ENCODE assay signal across 8 cellular contexts in genomic region chr7:90244565-90244908, GRCh38. TPM values are rescaled to one million over a fixed set of nuclear protein-coding genes. Genes with fewer than 3 reads are reported as not detected.
DNase-seq lines count a peak whose midpoint lies in the region; ATAC-seq and TF ChIP-seq lines count a peak whose summit lies in the region.

No MANE protein-coding gene starts in this region.

- H3K4me1 Mint-ChIP-seq in CD4-positive, alpha-beta memory T cell = peaks cover 12 to 25% (median 24%) of the 10 kb centered on the region in 4 donors
- H3K4me1 Mint-ChIP-seq in effector memory CD8-positive, alpha-beta T cell (ENCODE audit: low read depth in 2 of 2) = peaks cover 18 to 25% of the 10 kb centered on the region in 2 donors

- H3K27me3 Mint-ChIP-seq in CD4-positive, alpha-beta memory T cell = peaks cover 12 to 18% of the 10 kb centered on the region in 2 donors
- peaks cover 19 to 21% of the 10 kb centered on the region in 2 donors for H3K27me3 Mint-ChIP-seq in effector memory CD8-positive, alpha-beta T cell

- H3K27me3 ChIP-seq in CD4-positive, alpha-beta memory T cell (ENCODE audit: insufficient read depth, low read length) = peaks cover 14% of the 10 kb centered on the region
- H3K27me3 ChIP-seq in KMS-11 (ENCODE audit: insufficient read depth, low read depth) (no peaks in the 10 kb centered on the region), neuron (ENCODE audit: insufficient read depth, low read length) (peaks cover 7% of the 10 kb centered on the region)

- intact Hi-C loops in CD4-positive, alpha-beta memory T cell (cut with micrococcal nuclease) = loop anchor here (10.0 kb wide), 1 partner anchor 160 kb away; the partner anchor contains the start of gene CLDN12

- DNase-seq in CD4-positive, alpha-beta memory T cell = no peak
- DNase-seq in effector memory CD8-positive, alpha-beta T cell = no peak
- DNase-seq in SIG-M5 (lab: John Stamatoyannopoulos, UW) (no peak), hypothalamus (lab: John Stamatoyannopoulos, UW) (no peak), DMS79 (lab: John Stamatoyannopoulos, UW) (no peak)

- H3K4me3 Mint-ChIP-seq in CD4-positive, alpha-beta memory T cell = peak overlapping the region; percentile 88 to 95 (median 92)
- peak overlapping the region; percentile 89 to 92 for H3K4me3 Mint-ChIP-seq in effector memory CD8-positive, alpha-beta T cell

- H2AFZ ChIP-seq in KMS-11 (ENCODE audit: low read depth) (peak overlapping the region; percentile 90), neuron (ENCODE audit: low read depth, low read length) (peak overlapping the region; percentile 100)

- peak overlapping the region in 6 of 7 donors; percentile 71 to 89 (median 77) for H3K27ac Mint-ChIP-seq in CD4-positive, alpha-beta memory T cell
- peak overlapping the region; percentile 73 to 93 for H3K27ac Mint-ChIP-seq in effector memory CD8-positive, alpha-beta T cell

- CTCF ChIA-PET in CD4-positive, alpha-beta memory T cell (lab: Charles Lee; ENCODE audit: partially characterized antibody) = no interaction called here

- H3K4me1 ChIP-seq in CD4-positive, alpha-beta memory T cell (ENCODE audit: insufficient read depth, low read length) = peaks cover 17% of the 10 kb centered on the region
- H3K4me1 ChIP-seq in KMS-11 (ENCODE audit: low read depth, poor library complexity, severe bottlenecking) (peaks cover 16% of the 10 kb centered on the region), neuron (ENCODE audit: insufficient read depth, low read length) (peaks cover 8% of the 10 kb centered on the region)

- peaks cover 0 to 4% of the 10 kb centered on the region in 2 donors for H3K36me3 Mint-ChIP-seq in CD4-positive, alpha-beta memory T cell
- peaks cover 12% of the 10 kb centered on the region for H3K36me3 Mint-ChIP-seq in effector memory CD8-positive, alpha-beta T cell (ENCODE audit: insufficient read depth)

- H3K9ac ChIP-seq in KMS-11 = peak overlapping the region; percentile 67; the same call in 1 of the 2 replicates

- H3K36me3 ChIP-seq in CD4-positive, alpha-beta memory T cell (ENCODE audit: insufficient read depth, low read length) = no peaks in the 10 kb centered on the region
- H3K36me3 ChIP-seq in KMS-11 (ENCODE audit: insufficient read depth) = no peaks in the 10 kb centered on the region
- no peaks in the 10 kb centered on the region for H3K36me3 ChIP-seq in neuron (ENCODE audit: insufficient read depth, low read length)

- peak overlapping the region; percentile 43 to 62 for H3K4me3 ChIP-seq in CD4-positive, alpha-beta memory T cell (ENCODE audit: low read length in 2 of 2)
- H3K4me3 ChIP-seq in KMS-11 (IDR thresholded peaks at IDR 0.05; ENCODE audit: insufficient read depth, low read depth, low read length) (no peak overlapping the region), neuron (ENCODE audit: low read length) (peak overlapping the region; percentile 99)

- TF ChIP-seq CTCF in KMS-11 (conservative IDR thresholded peaks at IDR 0.05; ENCODE audit: low read depth, low read length) = no peak

- peak overlapping the region; percentile 56; the same call in 1 of the 2 replicates for H3K4me2 ChIP-seq in KMS-11

- no peaks in the 10 kb centered on the region for H4K20me1 ChIP-seq in KMS-11 (ENCODE audit: insufficient read depth)

- no peaks in the 10 kb centered on the region for H3K9me3 Mint-ChIP-seq in CD4-positive, alpha-beta memory T cell
- no peaks in the 10 kb centered on the region for H3K9me3 Mint-ChIP-seq in effector memory CD8-positive, alpha-beta T cell

- H3K27ac ChIP-seq in CD4-positive, alpha-beta memory T cell (ENCODE audit: low read depth, low read length) = no peak overlapping the region
- H3K27ac ChIP-seq in KMS-11 = no peak overlapping the region

- no peaks in the 10 kb centered on the region for H3K9me3 ChIP-seq in CD4-positive, alpha-beta memory T cell (ENCODE audit: control insufficient read depth in 1 of 2, low read length in 2 of 2)
- no peaks in the 10 kb centered on the region for H3K9me3 ChIP-seq in neuron (ENCODE audit: low read length)

- no peaks in the 10 kb centered on the region for H3K79me2 ChIP-seq in KMS-11 (ENCODE audit: insufficient read depth, low read depth)

- no peak for ATAC-seq in effector memory CD8-positive, alpha-beta T cell (replicated peaks)
- ATAC-seq in GM21423 (IDR thresholded peaks at IDR 0.05; ENCODE audit: unreplicated experiment) = no peak

- POLR2A ChIA-PET in CD4-positive, alpha-beta memory T cell (lab: Charles Lee; ENCODE audit: partially characterized antibody) = no interaction called here

RNA-seq across cellular contexts. Expression of gene CFAP69, which starts 0.4 kb away (rescaled TPM):
- total RNA-seq in CD4-positive, alpha-beta memory T cell = under 1 TPM in 1 of 2 experiments, not detected in 1; 0.58 TPM
- not detected for polyA plus RNA-seq in CD4-positive, alpha-beta memory T cell

RNA-seq across cellular contexts. Expression of gene STEAP2, which starts 33.0 kb away (rescaled TPM):
- total RNA-seq in CD4-positive, alpha-beta memory T cell = under 1 TPM in 1 of 2 experiments, not detected in 1; 0.06 TPM
- not detected for polyA plus RNA-seq in CD4-positive, alpha-beta memory T cell
